Comparison of ENCODE assay signal across 12 cellular contexts in genomic region chr17:5619088-5619740, GRCh38. TPM values are rescaled to one million over a fixed set of nuclear protein-coding genes. Genes with fewer than 3 reads are reported as not detected.
DNase-seq lines count a peak whose midpoint lies in the region; ATAC-seq and TF ChIP-seq lines count a peak whose summit lies in the region.
"Had no signal": no experiment of that assay in that cellular context is flagged by ENCODE, and none has a peak within 500 bp of the region (broad histone marks: within the 10 kb centered on the region; RNA-seq: fewer than 3 reads in every experiment).

No MANE protein-coding gene starts in this region.

- no peak overlapping the region for H3K4me3 ChIP-seq in CD8-positive, alpha-beta memory T cell (ENCODE audit: low read length)
- H3K4me3 ChIP-seq in stomach, result no peak overlapping the region

- DNase-seq in NCI-H2171 treated with DMSO at 0.1 percent for 48 hours (lab: John Stamatoyannopoulos, UW), result peak; percentile 99
- DNase-seq in NCI-H2171 (lab: John Stamatoyannopoulos, UW), result no peak
- DNase-seq in CD8-positive, alpha-beta memory T cell, result no peak
- peak; percentile 75 for DNase-seq in HT1080 (ENCODE audit: low read depth)
- DNase-seq in OCI-M1 (lab: John Stamatoyannopoulos, UW), result peak; percentile 95
- no peak for DNase-seq in hypothalamus (lab: John Stamatoyannopoulos, UW)
- DNase-seq in stomach, result no peak
- DNase-seq: activated CD8-positive, alpha-beta memory T cell treated with anti-CD3 and anti-CD28 coated beads, Interleukin-2, amount 50 U/mL, for 4 hours; anterior cingulate cortex; T-helper 9 cell had no signal

- TF ChIP-seq CTCF in stomach (IDR thresholded peaks at IDR 0.05), result no peak

- no peak overlapping the region for H3K4me3 Mint-ChIP-seq in CD8-positive, alpha-beta memory T cell
- H3K4me3 Mint-ChIP-seq: dendritic cell treated with granulocyte-macrophage colony-stimulating factor and Interleukin-4, amounts not matched to agents 40 ng/mL and 50 ng/mL, for 4 days had no signal

- CTCF ChIA-PET in CD8-positive, alpha-beta memory T cell (lab: Charles Lee), result no interaction called here

- peaks cover 12 to 44% of the 10 kb centered on the region in 2 donors for H3K27me3 Mint-ChIP-seq in CD8-positive, alpha-beta memory T cell

- no peaks in the 10 kb centered on the region for H3K36me3 Mint-ChIP-seq in CD8-positive, alpha-beta memory T cell

- H3K9me3 ChIP-seq in CD8-positive, alpha-beta memory T cell (ENCODE audit: low read length), result no peaks in the 10 kb centered on the region
- no peaks in the 10 kb centered on the region for H3K9me3 ChIP-seq in stomach

- no peaks in the 10 kb centered on the region for H3K27me3 ChIP-seq in CD8-positive, alpha-beta memory T cell (ENCODE audit: insufficient read depth, low read length, poor library complexity, severe bottlenecking)
- H3K27me3 ChIP-seq in stomach, result peaks cover 0 to 61% (median 5%) of the 10 kb centered on the region in 3 donors

- no peaks in the 10 kb centered on the region for H3K9me3 Mint-ChIP-seq in CD8-positive, alpha-beta memory T cell

- H3K4me1 ChIP-seq in CD8-positive, alpha-beta memory T cell (ENCODE audit: insufficient read depth, low read length), result no peaks in the 10 kb centered on the region
- no peaks in the 10 kb centered on the region for H3K4me1 ChIP-seq in stomach

- peak overlapping the region in 1 of 8 donors; percentile 43 for H3K27ac Mint-ChIP-seq in CD8-positive, alpha-beta memory T cell
- H3K27ac Mint-ChIP-seq: dendritic cell treated with granulocyte-macrophage colony-stimulating factor and Interleukin-4, amounts not matched to agents 40 ng/mL and 50 ng/mL, for 4 days had no signal

- no peak for TF ChIP-seq POLR2A in stomach (IDR thresholded peaks at IDR 0.05)

- POLR2A ChIA-PET in CD8-positive, alpha-beta memory T cell (lab: Charles Lee), result no interaction called here

- no peaks in the 10 kb centered on the region for H3K4me1 Mint-ChIP-seq in CD8-positive, alpha-beta memory T cell

- intact Hi-C loops in stomach (cut with DNase I; ENCODE audit: low total_unique reads), result no loop called here

- 75 to 81% (median 79%) methylated on average over 20 of the region's 20 CpGs for WGBS in stomach, 5 donors

- no peak for TF ChIP-seq EP300 in stomach (IDR thresholded peaks at IDR 0.05)

- H3K36me3 ChIP-seq in CD8-positive, alpha-beta memory T cell (ENCODE audit: insufficient read depth, low read length), result no peaks in the 10 kb centered on the region
- H3K36me3 ChIP-seq in stomach, result no peaks in the 10 kb centered on the region

- peak overlapping the region; percentile 57 for H3K27ac ChIP-seq in CD8-positive, alpha-beta memory T cell (ENCODE audit: low read depth, low read length)
- H3K27ac ChIP-seq in stomach, result no peak overlapping the region

- no peak for ATAC-seq in GM18858 (IDR thresholded peaks at IDR 0.05; ENCODE audit: unreplicated experiment)

RNA-seq across cellular contexts. Expression of gene NLRP1, which starts 34.9 kb away (rescaled TPM):
- 10 to 100 TPM; 33.8 to 35.2 TPM for total RNA-seq in CD8-positive, alpha-beta memory T cell
- 37.6 TPM for polyA plus RNA-seq in CD8-positive, alpha-beta memory T cell
- total RNA-seq in HT1080 (2014; rRNA removed; shearing (Covaris generic)), result 15.9 and 19.8 TPM in 2 replicates
- 14.5 and 15.5 TPM in 2 replicates for polyA plus RNA-seq in HT1080 (2015; cell fraction: cytosol; rRNA removed)
- 216 and 237 TPM in 2 replicates for polyA plus RNA-seq in HT1080 (2015; cell fraction: nucleus; rRNA removed)
- total RNA-seq in stomach, result 10 to 100 TPM; 17.8 to 83.7 (median 38.4) TPM
- polyA plus RNA-seq in stomach, result 10 to 100 TPM in 2 of 3 donors, 1 to 10 TPM in 1; 9.0 to 14.2 (median 11.1) TPM

Comparison
In these comparisons a context has a peak if more than half of its experiments do, and no peak if none do; other contexts are left out.
1. DNase-seq: peak in NCI-H2171 treated with DMSO at 0.1 percent for 48 hours (single experiment), HT1080 (single experiment) and OCI-M1 (single experiment); none in NCI-H2171 (single experiment), CD8-positive, alpha-beta memory T cell (0 of 5), hypothalamus (0 of 51) and stomach (single experiment).